In the genomic region with DNA sequence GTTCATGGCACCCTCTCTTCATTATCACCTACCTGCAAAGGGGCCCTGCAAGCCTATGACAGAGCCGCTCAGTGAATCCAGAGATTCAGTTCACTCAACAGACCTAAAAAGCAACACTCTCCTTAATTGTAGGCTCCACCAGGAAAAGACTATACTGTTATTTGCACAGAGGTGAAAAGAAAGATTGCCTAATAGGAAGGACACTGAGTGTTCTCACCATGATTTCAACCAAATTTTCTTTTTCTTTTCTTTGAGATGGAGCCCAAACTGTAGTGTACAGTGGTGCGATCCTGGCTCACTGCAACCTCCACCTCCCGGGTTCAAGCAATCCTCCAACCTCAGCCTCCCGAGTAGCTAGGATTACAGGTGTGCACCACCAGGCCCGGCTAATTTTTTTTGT, we compare ENCODE assay signal across 23 cellular contexts.
"Had no signal": no experiment of that assay in that cellular context is flagged by ENCODE, and none has a peak within 500 bp of the region (broad histone marks: within the 10 kb centered on the region; RNA-seq: fewer than 3 reads in every experiment).

No MANE protein-coding gene starts in this region.

- DNase-seq: dermis blood vessel endothelial cell; dorsolateral prefrontal cortex; effector CD4-positive, alpha-beta T cell; effector memory CD4-positive, alpha-beta T cell; esophagus squamous epithelium; foreskin fibroblast; foreskin melanocyte; gastrocnemius medialis; glutamatergic neuron; head of caudate nucleus; heart right ventricle; hippocampal formation; left cardiac atrium; left lung; left ventricle myocardium superior; lower lobe of right lung; mesenchymal stem cell; mucosa of descending colon had no signal

- H3K36me3 ChIP-seq: gastrocnemius medialis, left lung, lower lobe of right lung had no signal

- H3K9me3 ChIP-seq: esophagus squamous epithelium, gastrocnemius medialis, heart right ventricle, left lung, lower lobe of right lung, mucosa of descending colon had no signal

- ATAC-seq: gastrocnemius medialis, heart right ventricle, left cardiac atrium, left lung, left ventricle myocardium superior, lower lobe of right lung, mucosa of descending colon had no signal

- FAIRE-seq: colon, endothelial cell of umbilical vein, islet of Langerhans, keratinocyte had no signal

- H3K4me3 ChIP-seq: coronary artery, dorsolateral prefrontal cortex, esophagus squamous epithelium, gastrocnemius medialis, heart right ventricle, left lung, lower lobe of right lung, mucosa of descending colon had no signal

- H3K27ac ChIP-seq: dorsolateral prefrontal cortex, esophagus squamous epithelium, heart right ventricle, left lung, lower lobe of right lung had no signal

- H3K27me3 ChIP-seq: dorsolateral prefrontal cortex, esophagus squamous epithelium, gastrocnemius medialis, heart right ventricle, left lung had no signal
